In genomic region chr4:54322817-54323417, GRCh38 we compare ENCODE assay signal across 8 cellular contexts.
A peak's percentile ranks its signal among the peaks of the same experiment; 100 is the strongest.
DNase-seq lines count a peak whose midpoint lies in the region; ATAC-seq, FAIRE-seq and TF ChIP-seq lines count a peak whose summit lies in the region.

No MANE protein-coding gene starts in this region.

- CTCF ChIA-PET in mammary epithelial cell (lab: Charles Lee; ENCODE audit: low non-redundant PET), result no interaction called here

- H3K9me3 ChIP-seq in T-helper 17 cell (ENCODE audit: control insufficient read depth, low read length, poor library complexity, severe bottlenecking) (no peaks in the 10 kb centered on the region), mammary epithelial cell (replicated peaks; ENCODE audit: insufficient read depth, low read length) (no peaks in the 10 kb centered on the region)

- FAIRE-seq in islet of Langerhans (lab: Jason Lieb, UNC), result peak; percentile 61

- H3K4me1 ChIP-seq in mammary epithelial cell (ENCODE audit: insufficient read depth, low read length), result no peaks in the 10 kb centered on the region

- H3K27me3 ChIP-seq in mammary epithelial cell (ENCODE audit: insufficient read depth, low read length), result no peaks in the 10 kb centered on the region

- no TSS peak for BruUV-seq in mammary epithelial cell (replicated peaks; lab: Mats Ljungman, UMichigan)

- 25% methylated on average over 8 of the region's 10 CpGs for WGBS in mammary epithelial cell (ENCODE audit: low coverage, missing lambda C conversion rate)

- intact Hi-C loops in mammary epithelial cell (cut with micrococcal nuclease), result loop anchor here (1.0 to 5.0 kb wide), 6 partner anchors 62 to 999 kb away; no protein-coding TSS in a partner anchor

- peaks cover 18% of the 10 kb centered on the region for H3K27me3 Mint-ChIP-seq in T-helper 17 cell

- H3K27ac ChIP-seq in mammary epithelial cell (ENCODE audit: insufficient read depth, low read depth, low read length), result no peak overlapping the region

- peak; percentile 73 for ATAC-seq in GM18517 (IDR thresholded peaks at IDR 0.05; ENCODE audit: unreplicated experiment)
- ATAC-seq in HG02970 (IDR thresholded peaks at IDR 0.05; ENCODE audit: low FRiP score, unreplicated experiment), result peak; percentile 56
- ATAC-seq in T-helper 17 cell, result peak; percentile 69

- H3K4me3 Mint-ChIP-seq in T-helper 17 cell, result no peak overlapping the region

- no peak overlapping the region for H3K4me3 ChIP-seq in mammary epithelial cell (replicated peaks in 1 of 3; ENCODE audit: insufficient read depth in 1 of 3, low read depth in 2 of 3, low read length in 3 of 3)

- no peaks in the 10 kb centered on the region for H3K79me2 ChIP-seq in mammary epithelial cell (ENCODE audit: insufficient read depth, low read length)

- no peak overlapping the region for H3K4me2 ChIP-seq in mammary epithelial cell (ENCODE audit: insufficient read depth, low read depth, low read length)

- no peak overlapping the region for H2AFZ ChIP-seq in mammary epithelial cell (ENCODE audit: low read depth, low read length)

- no peaks in the 10 kb centered on the region for H3K36me3 ChIP-seq in mammary epithelial cell (ENCODE audit: insufficient read depth, low read length)

- H3K27ac Mint-ChIP-seq in T-helper 17 cell, result peak overlapping the region; percentile 11

- peak; percentile 57 to 83 for TF ChIP-seq CTCF in mammary epithelial cell (conservative IDR thresholded peaks at IDR 0.05 in 1 of 2, IDR thresholded peaks at IDR 0.05 in 1 of 2; ENCODE audit: extremely low read depth in 1 of 2, insufficient read depth in 1 of 2, low read depth in 1 of 2, low read length in 2 of 2)

- no peaks in the 10 kb centered on the region for H3K36me3 Mint-ChIP-seq in T-helper 17 cell (ENCODE audit: low read depth)

- no peaks in the 10 kb centered on the region for H4K20me1 ChIP-seq in mammary epithelial cell (ENCODE audit: insufficient read depth, low read length)

- peaks cover 7% of the 10 kb centered on the region for H3K4me1 Mint-ChIP-seq in T-helper 17 cell

- DNase-seq in AG08396 (ENCODE audit: low spot score) (peak; percentile 81), NCI-H146 treated with DMSO at 0.1 percent for 48 hours (lab: John Stamatoyannopoulos, UW; ENCODE audit: unreplicated experiment) (peak; percentile 78), T-helper 17 cell (peak in 1 of 3 donors; percentile 18), mammary epithelial cell (peak; percentile 57)
- DNase-seq in stimulated activated CD4-positive, alpha-beta T cell treated with anti-CD3 and anti-CD28 coated beads, Interleukin-1b, Interleukin-23, amount 100 ng/mL, for 4 hours (ENCODE audit: low read depth in 2 of 2), result peak; percentile 6 to 10

- H3K9ac ChIP-seq in mammary epithelial cell (ENCODE audit: insufficient read depth, low read length), result no peak overlapping the region

- dilution Hi-C loops in mammary epithelial cell (cut with HindIII; ENCODE audit: low sequenced_read_pairs), result no loop called here

- in situ Hi-C loops in mammary epithelial cell (cut with MboI; ENCODE audit: low sequenced_read_pairs in 2 of 2), result loop anchor here (5.0 to 25.0 kb wide), 4 partner anchors 109 to 642 kb away; no protein-coding TSS in a partner anchor
